ENCODE assay signal across 23 cellular contexts in genomic region chr2:48220463-48220862, GRCh38.
DNase-seq lines count a peak whose midpoint lies in the region; ATAC-seq and TF ChIP-seq lines count a peak whose summit lies in the region.
"Had no signal": no experiment of that assay in that cellular context is flagged by ENCODE, and none has a peak within 500 bp of the region (broad histone marks: within the 10 kb centered on the region; RNA-seq: fewer than 3 reads in every experiment).

No MANE protein-coding gene starts in this region.

- no peak overlapping the region for H3K4me2 ChIP-seq in hepatocyte

- TF ChIP-seq CTCF in hepatocyte (IDR thresholded peaks at IDR 0.05; ENCODE audit: poor library complexity) (no peak), neutrophil (IDR thresholded peaks at IDR 0.05) (no peak), osteocyte (IDR thresholded peaks at IDR 0.05) (no peak)

- peaks cover 4% of the 10 kb centered on the region for H3K9me3 Mint-ChIP-seq in osteocyte (ENCODE audit: unreplicated experiment)
- H3K9me3 Mint-ChIP-seq: CD4-positive, alpha-beta T cell had no signal

- H3K4me3 ChIP-seq in hepatocyte (no peak overlapping the region), neutrophil (ENCODE audit: low read depth in 1 of 2, low read length in 1 of 2) (no peak overlapping the region)

- H3K36me3 Mint-ChIP-seq in osteocyte (ENCODE audit: unreplicated experiment), result no peaks in the 10 kb centered on the region

- H3K27ac ChIP-seq in hepatocyte (peak overlapping the region; percentile 71), neutrophil (peak overlapping the region; percentile 70)
- H3K27ac ChIP-seq: HL-60 had no signal

- H3K36me3 ChIP-seq in hepatocyte (replicated peaks; ENCODE audit: insufficient read depth, low read depth) (no peaks in the 10 kb centered on the region), neutrophil (no peaks in the 10 kb centered on the region)

- no peak for ATAC-seq in GM19397 (IDR thresholded peaks at IDR 0.05; ENCODE audit: unreplicated experiment)

- peaks cover 8% of the 10 kb centered on the region for H3K27me3 Mint-ChIP-seq in osteocyte (ENCODE audit: unreplicated experiment)
- H3K27me3 Mint-ChIP-seq: CD4-positive, alpha-beta T cell had no signal

- DNase-seq in NOMO-1 treated with DMSO at 0.1 percent for 48 hours (lab: John Stamatoyannopoulos, UW; ENCODE audit: unreplicated experiment) (peak; percentile 8), NOMO-1 treated with dmso at 0.1 percent for 144 hours (lab: John Stamatoyannopoulos, UW; ENCODE audit: unreplicated experiment) (no peak), hepatocyte (ENCODE audit: low spot score) (no peak), osteocyte (ENCODE audit: extremely low spot score, unreplicated experiment) (no peak), NCI-H146 treated with DMSO at 0.1 percent for 48 hours (lab: John Stamatoyannopoulos, UW; ENCODE audit: unreplicated experiment) (no peak), AG20443 (ENCODE audit: low spot score) (no peak)
- DNase-seq: 8988T; ACHN; CD4-positive, alpha-beta T cell; COR-L47; GDM1; HCEC 1CT; NCI-H1092; NCI-H1417 treated with DMSO at 0.1 percent for 48 hours; NCI-H187; NCI-H2081 treated with DMSO at 0.1 percent for 48 hours; NCI-H2171 treated with DMSO at 0.1 percent for 48 hours; NCI-H345; NCI-H510A treated with DMSO at 0.1 percent for 48 hours; SHP77 treated with DMSO at 0.1 percent for 48 hours had no signal

- no peak overlapping the region for H3K27ac Mint-ChIP-seq in osteocyte (ENCODE audit: unreplicated experiment)
- H3K27ac Mint-ChIP-seq: CD4-positive, alpha-beta T cell had no signal

- no peaks in the 10 kb centered on the region for H4K20me1 ChIP-seq in hepatocyte (ENCODE audit: insufficient read depth, poor library complexity, severe bottlenecking)

- no peak overlapping the region for H2AFZ ChIP-seq in hepatocyte

- H3K4me1 Mint-ChIP-seq in osteocyte (ENCODE audit: unreplicated experiment), result no peaks in the 10 kb centered on the region

- H3K4me3 Mint-ChIP-seq in osteocyte (ENCODE audit: unreplicated experiment), result no peak overlapping the region
- H3K4me3 Mint-ChIP-seq: CD4-positive, alpha-beta T cell had no signal

- H3K9me2 ChIP-seq in hepatocyte (replicated peaks; ENCODE audit: insufficient read depth), result no peaks in the 10 kb centered on the region

- H3K27me3 ChIP-seq in hepatocyte (no peaks in the 10 kb centered on the region), neutrophil (no peaks in the 10 kb centered on the region)

- no peaks in the 10 kb centered on the region for H3K9me3 ChIP-seq in hepatocyte (ENCODE audit: low read depth)
- no peaks in the 10 kb centered on the region for H3K9me3 ChIP-seq in neutrophil

- H3K4me1 ChIP-seq in hepatocyte (ENCODE audit: insufficient read depth) (no peaks in the 10 kb centered on the region), neutrophil (ENCODE audit: control insufficient read depth in 1 of 2, insufficient read depth in 1 of 2, low read depth in 1 of 2, low read length in 1 of 2) (peaks cover 43 to 45% of the 10 kb centered on the region in 2 experiments)

- WGBS in hepatocyte (ENCODE audit: low lambda C conversion rate, missing lambda C conversion rate), result 84% methylated on average over 2 of the region's 2 CpGs

- no peaks in the 10 kb centered on the region for H3K79me2 ChIP-seq in hepatocyte
